Comparison of ENCODE assay signal across 7 cellular contexts in genomic region chr7:74092964-74093339, GRCh38. TPM values are rescaled to one million over a fixed set of nuclear protein-coding genes. Genes with fewer than 3 reads are reported as not detected.
A peak's percentile ranks its signal among the peaks of the same experiment; 100 is the strongest.
DNase-seq lines count a peak whose midpoint lies in the region; ATAC-seq and TF ChIP-seq lines count a peak whose summit lies in the region.

No MANE protein-coding gene starts in this region.

- intact Hi-C loops in PC-9 (cut with micrococcal nuclease; ENCODE audit: unreplicated experiment): loop anchor here (1.0 to 5.0 kb wide), 2 partner anchors 8 to 39 kb away; no protein-coding TSS in a partner anchor

- H2AFZ ChIP-seq in PC-9: no peak overlapping the region

- peaks cover 19% of the 10 kb centered on the region for H3K36me3 ChIP-seq in PC-9 (ENCODE audit: low read depth)

- peak; percentile 67 for ATAC-seq in GM18867 (IDR thresholded peaks at IDR 0.05; ENCODE audit: unreplicated experiment)
- peak; percentile 67 for ATAC-seq in HG02623 (IDR thresholded peaks at IDR 0.05; ENCODE audit: unreplicated experiment)
- ATAC-seq in stimulated activated effector memory CD8-positive, alpha-beta T cell treated with anti-CD3 and anti-CD28 coated beads, Interleukin-12 subunit alpha, Interleukin-12 subunit beta, amount 100 ng/mL, for 72 hours: peak; percentile 14
- ATAC-seq in WTC11: no peak

- peaks cover 3% of the 10 kb centered on the region; the same call in 1 of the 2 replicates for H4K20me1 ChIP-seq in PC-9 (ENCODE audit: insufficient read depth)

- no peaks in the 10 kb centered on the region for H3K9me2 ChIP-seq in PC-9 (ENCODE audit: insufficient read depth)

- peaks cover 24% of the 10 kb centered on the region for H3K79me2 ChIP-seq in PC-9 (ENCODE audit: low read depth)

- H3K4me3 ChIP-seq in PC-9: no peak overlapping the region

- H3K4me2 ChIP-seq in PC-9: peak overlapping the region; percentile 76

- H3F3A ChIP-seq in PC-9 (ENCODE audit: insufficient read depth, low read depth): peaks cover 50% of the 10 kb centered on the region; the same call in 1 of the 2 replicates

- H3K27ac ChIP-seq in PC-9: peak overlapping the region; percentile 78

- CTCF ChIA-PET in PC-9 (lab: Charles Lee): no interaction called here
- CTCF ChIA-PET in WTC11 (lab: Charles Lee): interaction anchor here (1.1 kb wide), 1 partner anchor 110 kb away, joined by 3 read pairs; no protein-coding TSS in a partner anchor

- peaks cover 38% of the 10 kb centered on the region for H3K4me1 ChIP-seq in PC-9 (replicated peaks; ENCODE audit: insufficient read depth)

- H3K9me3 Mint-ChIP-seq in stimulated activated effector memory CD8-positive, alpha-beta T cell treated with anti-CD3 and anti-CD28 coated beads, Interleukin-12 subunit alpha, Interleukin-12 subunit beta, amount 100 ng/mL, for 72 hours: no peaks in the 10 kb centered on the region
- H3K9me3 Mint-ChIP-seq in WTC11: peaks cover 5% of the 10 kb centered on the region

- BruUV-seq in PC-9 (replicated peaks; lab: Mats Ljungman, UMichigan): no TSS peak

- peak overlapping the region; percentile 80 for H3K4me3 Mint-ChIP-seq in stimulated activated effector memory CD8-positive, alpha-beta T cell treated with anti-CD3 and anti-CD28 coated beads, Interleukin-12 subunit alpha, Interleukin-12 subunit beta, amount 100 ng/mL, for 72 hours
- H3K4me3 Mint-ChIP-seq in WTC11: no peak overlapping the region

- DNase-seq in PC-9 (no peak), glomerular visceral epithelial cell (ENCODE audit: extremely low spot score) (peak; percentile 13), WTC11 (ENCODE audit: low spot score) (no peak), NCI-H510A treated with DMSO at 0.1 percent for 48 hours (lab: John Stamatoyannopoulos, UW) (no peak)
- peak in 1 of 2 donors; percentile 68 for DNase-seq in stimulated activated effector memory CD8-positive, alpha-beta T cell treated with anti-CD3 and anti-CD28 coated beads, Interleukin-12 subunit alpha, Interleukin-12 subunit beta, amount 100 ng/mL, for 72 hours (ENCODE audit: low spot score in 2 of 2)

- POLR2A ChIA-PET in PC-9 (lab: Charles Lee; ENCODE audit: unreplicated experiment): no interaction called here
- POLR2A ChIA-PET in WTC11 (lab: Charles Lee): no interaction called here

- H3K27me3 ChIP-seq in PC-9 (ENCODE audit: insufficient read depth, low read depth): no peaks in the 10 kb centered on the region

- peak overlapping the region; percentile 94 for H3K27ac Mint-ChIP-seq in stimulated activated effector memory CD8-positive, alpha-beta T cell treated with anti-CD3 and anti-CD28 coated beads, Interleukin-12 subunit alpha, Interleukin-12 subunit beta, amount 100 ng/mL, for 72 hours
- H3K27ac Mint-ChIP-seq in WTC11: no peak overlapping the region

- no peak for TF ChIP-seq CTCF in PC-9 (conservative IDR thresholded peaks at IDR 0.05)
- no peak for TF ChIP-seq CTCF in WTC11 (IDR thresholded peaks at IDR 0.05)

- H3K4me1 Mint-ChIP-seq in stimulated activated effector memory CD8-positive, alpha-beta T cell treated with anti-CD3 and anti-CD28 coated beads, Interleukin-12 subunit alpha, Interleukin-12 subunit beta, amount 100 ng/mL, for 72 hours: peaks cover 40% of the 10 kb centered on the region
- H3K4me1 Mint-ChIP-seq in WTC11: peaks cover 30% of the 10 kb centered on the region

- no peaks in the 10 kb centered on the region for H3K27me3 Mint-ChIP-seq in WTC11 (ENCODE audit: low read depth)

- peaks cover 32% of the 10 kb centered on the region for H3K36me3 Mint-ChIP-seq in stimulated activated effector memory CD8-positive, alpha-beta T cell treated with anti-CD3 and anti-CD28 coated beads, Interleukin-12 subunit alpha, Interleukin-12 subunit beta, amount 100 ng/mL, for 72 hours
- peaks cover 30% of the 10 kb centered on the region for H3K36me3 Mint-ChIP-seq in WTC11

- peaks cover 5% of the 10 kb centered on the region; the same call in 1 of the 2 replicates for H3K9me3 ChIP-seq in PC-9 (ENCODE audit: insufficient read depth, low read depth)

TF ChIP-seq in WTC11, 78 proteins besides CTCF, POLR2A, EP300 and RAD21:
- TF ChIP-seq ELF4 (CRISPR knock-in tag; IDR thresholded peaks at IDR 0.05; ENCODE audit: low read depth) (no peak), TP53 (CRISPR knock-in tag; IDR thresholded peaks at IDR 0.05) (no peak), ATF6 (CRISPR knock-in tag; IDR thresholded peaks at IDR 0.05) (no peak), RELA (CRISPR knock-in tag; IDR thresholded peaks at IDR 0.05; ENCODE audit: borderline replicate concordance) (no peak), ETV6 (CRISPR knock-in tag; IDR thresholded peaks at IDR 0.05) (no peak), TEAD1 (CRISPR knock-in tag; IDR thresholded peaks at IDR 0.05) (no peak), MLX (CRISPR knock-in tag; IDR thresholded peaks at IDR 0.05) (no peak), ZNF219 (CRISPR knock-in tag; IDR thresholded peaks at IDR 0.05; ENCODE audit: borderline replicate concordance) (no peak)
- TF ChIP-seq, protein P1, sequence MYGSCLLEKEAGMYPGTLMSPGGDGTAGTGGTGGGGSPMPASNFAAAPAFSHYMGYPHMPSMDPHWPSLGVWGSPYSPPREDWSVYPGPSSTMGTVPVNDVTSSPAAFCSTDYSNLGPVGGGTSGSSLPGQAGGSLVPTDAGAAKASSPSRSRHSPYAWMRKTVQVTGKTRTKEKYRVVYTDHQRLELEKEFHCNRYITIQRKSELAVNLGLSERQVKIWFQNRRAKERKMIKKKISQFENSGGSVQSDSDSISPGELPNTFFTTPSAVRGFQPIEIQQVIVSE (CRISPR knock-in tag; IDR thresholded peaks at IDR 0.05; ENCODE audit: borderline replicate concordance): no peak
- TF ChIP-seq, protein P2, sequence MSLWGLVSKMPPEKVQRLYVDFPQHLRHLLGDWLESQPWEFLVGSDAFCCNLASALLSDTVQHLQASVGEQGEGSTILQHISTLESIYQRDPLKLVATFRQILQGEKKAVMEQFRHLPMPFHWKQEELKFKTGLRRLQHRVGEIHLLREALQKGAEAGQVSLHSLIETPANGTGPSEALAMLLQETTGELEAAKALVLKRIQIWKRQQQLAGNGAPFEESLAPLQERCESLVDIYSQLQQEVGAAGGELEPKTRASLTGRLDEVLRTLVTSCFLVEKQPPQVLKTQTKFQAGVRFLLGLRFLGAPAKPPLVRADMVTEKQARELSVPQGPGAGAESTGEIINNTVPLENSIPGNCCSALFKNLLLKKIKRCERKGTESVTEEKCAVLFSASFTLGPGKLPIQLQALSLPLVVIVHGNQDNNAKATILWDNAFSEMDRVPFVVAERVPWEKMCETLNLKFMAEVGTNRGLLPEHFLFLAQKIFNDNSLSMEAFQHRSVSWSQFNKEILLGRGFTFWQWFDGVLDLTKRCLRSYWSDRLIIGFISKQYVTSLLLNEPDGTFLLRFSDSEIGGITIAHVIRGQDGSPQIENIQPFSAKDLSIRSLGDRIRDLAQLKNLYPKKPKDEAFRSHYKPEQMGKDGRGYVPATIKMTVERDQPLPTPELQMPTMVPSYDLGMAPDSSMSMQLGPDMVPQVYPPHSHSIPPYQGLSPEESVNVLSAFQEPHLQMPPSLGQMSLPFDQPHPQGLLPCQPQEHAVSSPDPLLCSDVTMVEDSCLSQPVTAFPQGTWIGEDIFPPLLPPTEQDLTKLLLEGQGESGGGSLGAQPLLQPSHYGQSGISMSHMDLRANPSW (CRISPR knock-in tag; conservative IDR thresholded peaks at IDR 0.05; ENCODE audit: low read depth): no peak
- TF ChIP-seq, protein P3, sequence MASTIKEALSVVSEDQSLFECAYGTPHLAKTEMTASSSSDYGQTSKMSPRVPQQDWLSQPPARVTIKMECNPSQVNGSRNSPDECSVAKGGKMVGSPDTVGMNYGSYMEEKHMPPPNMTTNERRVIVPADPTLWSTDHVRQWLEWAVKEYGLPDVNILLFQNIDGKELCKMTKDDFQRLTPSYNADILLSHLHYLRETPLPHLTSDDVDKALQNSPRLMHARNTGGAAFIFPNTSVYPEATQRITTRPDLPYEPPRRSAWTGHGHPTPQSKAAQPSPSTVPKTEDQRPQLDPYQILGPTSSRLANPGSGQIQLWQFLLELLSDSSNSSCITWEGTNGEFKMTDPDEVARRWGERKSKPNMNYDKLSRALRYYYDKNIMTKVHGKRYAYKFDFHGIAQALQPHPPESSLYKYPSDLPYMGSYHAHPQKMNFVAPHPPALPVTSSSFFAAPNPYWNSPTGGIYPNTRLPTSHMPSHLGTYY (CRISPR knock-in tag; IDR thresholded peaks at IDR 0.05): no peak

RNA-seq across cellular contexts. Expression of gene LIMK1, which starts 9.3 kb away (rescaled TPM):
- total RNA-seq in PC-9 (2021) (128 and 148 TPM in 2 replicates), WTC11 (2021) (85.4 to 92.1 TPM (median 90.6 TPM) in 3 replicates)
